Comparison of ENCODE assay signal across 8 cellular contexts in genomic region chr11:83071641-83072591, GRCh38. TPM values are rescaled to one million over a fixed set of nuclear protein-coding genes. Genes with fewer than 3 reads are reported as not detected.
DNase-seq lines count a peak whose midpoint lies in the region; ATAC-seq, FAIRE-seq and TF ChIP-seq lines count a peak whose summit lies in the region.

TSS of gene RAB30 (minus strand) at chr11:83071897. CDS start at chr11:82997316, 74,581 bp downstream.

- DNase-seq in ACHN = peak; percentile 99
- peak; percentile 95 for DNase-seq in NCI-H2171 treated with DMSO at 0.1 percent for 48 hours (lab: John Stamatoyannopoulos, UW)
- peak; percentile 100 for DNase-seq in bronchial epithelial cell (ENCODE audit: low read depth)
- peak; percentile 99 for DNase-seq in iPS-NIHi11 (ENCODE audit: low spot score)
- peak; percentile 100 for DNase-seq in small intestine

- 0 to 1% (median 0%) methylated on average over 43 of the region's 43 CpGs for WGBS in small intestine, 3 donors

- TF ChIP-seq CTCF in VCaP (conservative IDR thresholded peaks at IDR 0.05) = no peak
- no peak for TF ChIP-seq CTCF in bronchial epithelial cell (IDR thresholded peaks at IDR 0.05; ENCODE audit: insufficient read depth, low read length, severe bottlenecking)

- in situ Hi-C loops in ACHN (cut with HindIII; ENCODE audit: low pct_ligation_motif_present, low pct_unique_long_range_greater_than_20kb, low sequenced_read_pairs) = no loop called here

- peaks cover 8 to 24% of the 10 kb centered on the region in 2 donors for H3K4me1 ChIP-seq in small intestine (ENCODE audit: control insufficient read depth in 2 of 2, insufficient read depth in 1 of 2, low read depth in 1 of 2, low read length in 1 of 2)

- H3K36me3 ChIP-seq in bronchial epithelial cell (ENCODE audit: control insufficient read depth, insufficient read depth, low read length) (peaks cover 1% of the 10 kb centered on the region), small intestine (ENCODE audit: control insufficient read depth in 2 of 2, insufficient read depth in 2 of 2, low read length in 2 of 2) (no peaks in the 10 kb centered on the region)

- peak; percentile 96 for FAIRE-seq in bronchial epithelial cell (lab: Jason Lieb, UNC)
- peak; percentile 68 for FAIRE-seq in small intestine (lab: Jason Lieb, UNC)

- peak within 1 kb of the TSS; percentile 75 for H3K4me3 ChIP-seq in bronchial epithelial cell (ENCODE audit: low read depth, low read length)
- peak within 1 kb of the TSS; percentile 52 to 78 for H3K4me3 ChIP-seq in small intestine (ENCODE audit: low read depth in 1 of 2, low read length in 2 of 2)

- H3K27ac ChIP-seq in VCaP (peak within 1 kb of the TSS; percentile 90), small intestine (ENCODE audit: low read depth in 1 of 2, low read length in 1 of 2) (peak within 1 kb of the TSS; percentile 76 to 98)

- no peaks in the 10 kb centered on the region for H3K9me3 ChIP-seq in small intestine (ENCODE audit: control insufficient read depth, low read depth)

- H3K27me3 ChIP-seq in bronchial epithelial cell (ENCODE audit: control insufficient read depth, insufficient read depth, low read length) (no peaks in the 10 kb centered on the region), small intestine (ENCODE audit: control insufficient read depth in 2 of 2, insufficient read depth in 2 of 2, low read length in 2 of 2) (no peaks in the 10 kb centered on the region)

- ATAC-seq in GM18870 (IDR thresholded peaks at IDR 0.05; ENCODE audit: unreplicated experiment) (peak; percentile 97), HG03108 (IDR thresholded peaks at IDR 0.05; ENCODE audit: unreplicated experiment) (peak; percentile 98)

RNA-seq across cellular contexts. Expression of gene RAB30, which starts in this region (rescaled TPM):
- 3.2 and 3.7 TPM in 2 replicates for total RNA-seq in bronchial epithelial cell
- 10 to 100 TPM in 2 of 3 donors, 1 to 10 TPM in 1; 3.2 to 15.9 (median 13.0) TPM for polyA plus RNA-seq in small intestine

Comparison
In these comparisons a context has a peak if more than half of its experiments do, and no peak if none do; other contexts are left out.
1. Peak in every context shown above with its lines: DNase-seq, ATAC-seq, H3K4me3 ChIP-seq and H3K27ac ChIP-seq.